ENCODE assay signal across 27 cellular contexts in the genomic region with DNA sequence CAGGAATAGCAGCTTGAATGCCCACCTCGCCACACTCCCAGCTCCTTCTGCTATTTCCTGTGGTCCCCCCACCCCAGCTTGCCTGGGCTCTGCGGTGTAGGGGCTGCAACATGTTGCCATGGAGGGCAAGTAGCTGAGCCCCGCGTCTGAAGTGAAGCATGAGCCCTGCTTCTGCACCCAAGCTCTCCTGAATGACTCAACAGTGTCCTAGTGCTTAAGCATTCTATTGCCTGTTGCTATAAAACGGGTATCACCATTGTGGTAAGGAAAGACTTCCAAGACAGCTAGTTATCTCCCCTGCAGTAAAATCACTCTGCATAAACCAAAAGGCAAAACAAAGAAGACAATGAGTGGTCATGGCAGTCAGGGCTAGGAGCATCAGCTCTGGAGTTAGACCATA. TPM values are rescaled to one million over a fixed set of nuclear protein-coding genes. Genes with fewer than 3 reads are reported as not detected.
DNase-seq lines count a peak whose midpoint lies in the region; ATAC-seq and TF ChIP-seq lines count a peak whose summit lies in the region.
"Had no signal": no experiment of that assay in that cellular context is flagged by ENCODE, and none has a peak within 500 bp of the region (broad histone marks: within the 10 kb centered on the region; RNA-seq: fewer than 3 reads in every experiment).

No MANE protein-coding gene starts in this region.

- H3K4me3 ChIP-seq in fibroblast of villous mesenchyme (ENCODE audit: low read depth, low read length): no peak overlapping the region
- H3K4me3 ChIP-seq: BLaER1, GM23338, SJSA1 had no signal

- TF ChIP-seq CTCF in fibroblast of villous mesenchyme (IDR thresholded peaks at IDR 0.05; ENCODE audit: insufficient read depth, low read depth, low read length): no peak

- peak; percentile 7 for DNase-seq in EH (ENCODE audit: low read depth)
- peak; percentile 25 for DNase-seq in OCI-M1 (lab: John Stamatoyannopoulos, UW)
- DNase-seq in fibroblast of villous mesenchyme (ENCODE audit: low read depth): peak; percentile 6
- peak; percentile 24 for DNase-seq in renal cortical epithelial cell (ENCODE audit: low read depth)
- no peak for DNase-seq in cerebellar nuclear complex (lab: John Stamatoyannopoulos, UW)
- DNase-seq: CD4-positive, alpha-beta T cell; COR-L47; DMS 273 treated with DMSO at 0.1 percent for 48 hours; DND-41; HCEC 1CT; MM.1S; NCI-H1048; NCI-H1417 treated with DMSO at 0.1 percent for 48 hours; NCI-H187 treated with DMSO at 0.1 percent for 48 hours; NCI-H2107; NCI-H226; NCI-H524; NCI-H774; NK-92 treated with Interleukin-12 subunit alpha and Interleukin-12 subunit beta, amount 100 ng/mL, for 24 hours had no signal

- no peak for ATAC-seq in HG02610 (IDR thresholded peaks at IDR 0.05; ENCODE audit: unreplicated experiment)
- no peak for ATAC-seq in GM19455 (IDR thresholded peaks at IDR 0.05; ENCODE audit: unreplicated experiment)
- no peak for ATAC-seq in HG03460 (IDR thresholded peaks at IDR 0.05; ENCODE audit: unreplicated experiment)
- ATAC-seq: GM23338, Right ventricle myocardium inferior had no signal

RNA-seq across cellular contexts. Expression of gene SPATA4, which starts 31.4 kb away (rescaled TPM):
- total RNA-seq in fibroblast of villous mesenchyme: 0.97 TPM in 1 of 2 replicates, not detected in the other
- 0.65 and 1.2 TPM in 2 replicates for total RNA-seq in renal cortical epithelial cell
- total RNA-seq: CD4-positive, alpha-beta T cell; G401; GM23338; Right ventricle myocardium inferior; SJSA1 had no signal

RNA-seq across cellular contexts. Expression of gene ASB5, which starts 42.3 kb away (rescaled TPM):
- total RNA-seq in fibroblast of villous mesenchyme (1.3 and 7.4 TPM in 2 replicates), renal cortical epithelial cell (0.50 and 0.69 TPM in 2 replicates)
- total RNA-seq: CD4-positive, alpha-beta T cell; G401; GM23338 had no signal

Comparison
In these comparisons a context has a peak if more than half of its experiments do, and no peak if none do; other contexts are left out.
1. DNase-seq: peak in EH (single experiment), OCI-M1 (single experiment), fibroblast of villous mesenchyme (single experiment) and renal cortical epithelial cell (single experiment); none in cerebellar nuclear complex (0 of 2).